In the genomic region with DNA sequence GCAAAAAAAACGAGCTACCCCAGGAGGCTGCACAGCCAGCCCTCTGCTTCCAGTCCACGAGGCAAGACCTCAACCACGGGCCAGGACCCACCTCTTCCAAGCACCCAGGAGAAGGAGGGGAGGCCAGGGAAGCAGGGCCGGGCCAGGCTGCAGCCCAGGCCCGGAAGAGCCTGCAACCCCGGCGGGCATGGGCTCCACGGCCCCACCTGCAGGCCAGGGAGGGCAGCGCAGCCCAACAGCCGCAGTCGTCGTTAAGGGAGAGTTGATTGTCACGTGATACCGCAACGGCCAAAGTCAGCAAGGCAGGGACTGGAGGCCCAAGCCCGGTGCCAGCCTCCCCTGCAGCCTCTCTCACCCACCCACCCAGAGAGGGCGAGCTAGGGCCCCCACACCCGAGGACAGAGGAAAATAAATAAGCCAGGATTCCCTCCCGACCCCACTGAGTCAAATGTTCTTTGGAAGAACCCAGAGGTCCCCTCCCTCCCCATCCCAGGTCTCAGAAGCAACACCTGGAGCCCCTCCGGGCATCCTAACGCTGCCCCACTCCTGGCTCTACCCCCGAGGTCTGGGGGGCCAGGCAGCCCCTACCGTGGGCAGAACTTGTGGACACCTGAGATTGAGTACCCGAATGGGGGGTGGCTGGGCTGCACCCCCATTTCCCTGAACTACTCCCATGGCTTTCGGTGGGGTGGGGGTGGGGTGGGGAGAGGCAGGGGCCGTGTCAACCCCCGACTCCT, we compare ENCODE assay signal across 1 cellular context.
TF ChIP-seq lines count a peak whose summit lies in the region.

No MANE protein-coding gene starts in this region.

TF ChIP-seq in WTC11, 78 proteins besides CTCF, POLR2A, EP300 and RAD21 (continued from another document):
- TF ChIP-seq, protein P1, sequence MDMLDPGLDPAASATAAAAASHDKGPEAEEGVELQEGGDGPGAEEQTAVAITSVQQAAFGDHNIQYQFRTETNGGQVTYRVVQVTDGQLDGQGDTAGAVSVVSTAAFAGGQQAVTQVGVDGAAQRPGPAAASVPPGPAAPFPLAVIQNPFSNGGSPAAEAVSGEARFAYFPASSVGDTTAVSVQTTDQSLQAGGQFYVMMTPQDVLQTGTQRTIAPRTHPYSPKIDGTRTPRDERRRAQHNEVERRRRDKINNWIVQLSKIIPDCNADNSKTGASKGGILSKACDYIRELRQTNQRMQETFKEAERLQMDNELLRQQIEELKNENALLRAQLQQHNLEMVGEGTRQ (CRISPR knock-in tag; IDR thresholded peaks at IDR 0.05) = peak; percentile 93
TF ChIP-seq in WTC11: peak in this region for 6.
